ENCODE assay signal across 1 cellular context in genomic region chr11:25613899-25614298, GRCh38.
TF ChIP-seq lines count a peak whose summit lies in the region.

No MANE protein-coding gene starts in this region.

TF ChIP-seq in WTC11, 78 proteins besides CTCF, POLR2A, EP300 and RAD21 (continued from another document):
- TF ChIP-seq ARID4B (CRISPR knock-in tag; IDR thresholded peaks at IDR 0.05; ENCODE audit: borderline replicate concordance) (no peak), ATF1 (CRISPR knock-in tag; IDR thresholded peaks at IDR 0.05) (no peak), TP53 (CRISPR knock-in tag; IDR thresholded peaks at IDR 0.05) (no peak), ZNF416 (CRISPR knock-in tag; IDR thresholded peaks at IDR 0.05) (no peak)
